28 cellular contexts compared by ENCODE assay signal in genomic region chr11:36689442-36689841, GRCh38.
"Had no signal": no experiment of that assay in that cellular context is flagged by ENCODE, and none has a peak within 500 bp of the region (broad histone marks: within the 10 kb centered on the region; RNA-seq: fewer than 3 reads in every experiment).

No MANE protein-coding gene starts in this region.

- H3K4me3 ChIP-seq: colonic mucosa, coronary artery, dorsolateral prefrontal cortex, esophagus muscularis mucosa, esophagus squamous epithelium, gastrocnemius medialis, gastroesophageal sphincter, heart left ventricle, heart right ventricle, hepatocyte had no signal

- H3K27ac ChIP-seq: colonic mucosa, coronary artery, dorsolateral prefrontal cortex, epithelial cell of prostate, esophagus muscularis mucosa, esophagus squamous epithelium, foreskin keratinocyte, gastrocnemius medialis, gastroesophageal sphincter, heart left ventricle, heart right ventricle, hepatocyte had no signal

- DNase-seq: colonic mucosa; cortex of kidney; dermis blood vessel endothelial cell; dorsolateral prefrontal cortex; effector CD4-positive, alpha-beta T cell; effector CD8-positive, alpha-beta T cell; effector memory CD4-positive, alpha-beta T cell; effector memory CD8-positive, alpha-beta T cell; endodermal cell; erythroblast; esophagus squamous epithelium; foreskin fibroblast; foreskin keratinocyte; foreskin melanocyte; gastrocnemius medialis; glutamatergic neuron; head of caudate nucleus; heart left ventricle; heart right ventricle had no signal

- H3K79me2 ChIP-seq: hepatocyte had no signal

- H3K4me1 ChIP-seq: colonic mucosa, esophagus muscularis mucosa, esophagus squamous epithelium, foreskin keratinocyte, gastrocnemius medialis, gastroesophageal sphincter, heart left ventricle, heart right ventricle had no signal

- H3K27me3 ChIP-seq: colonic mucosa, hepatocyte had no signal

- H3K4me2 ChIP-seq: hepatocyte had no signal

- H3K9me3 ChIP-seq: colonic mucosa, esophagus muscularis mucosa, esophagus squamous epithelium, gastrocnemius medialis, gastroesophageal sphincter, heart left ventricle, heart right ventricle had no signal

- H2AFZ ChIP-seq: hepatocyte had no signal

- ATAC-seq: effector memory CD8-positive, alpha-beta T cell; esophagus mucosa; foreskin keratinocyte; gastrocnemius medialis; gastroesophageal sphincter; heart left ventricle; heart right ventricle had no signal

- H3K36me3 ChIP-seq: colonic mucosa, esophagus muscularis mucosa, esophagus squamous epithelium, gastrocnemius medialis, gastroesophageal sphincter, heart left ventricle, heart right ventricle had no signal

- FAIRE-seq: endometrium, endothelial cell of umbilical vein, frontal cortex had no signal
